In the genomic region with DNA sequence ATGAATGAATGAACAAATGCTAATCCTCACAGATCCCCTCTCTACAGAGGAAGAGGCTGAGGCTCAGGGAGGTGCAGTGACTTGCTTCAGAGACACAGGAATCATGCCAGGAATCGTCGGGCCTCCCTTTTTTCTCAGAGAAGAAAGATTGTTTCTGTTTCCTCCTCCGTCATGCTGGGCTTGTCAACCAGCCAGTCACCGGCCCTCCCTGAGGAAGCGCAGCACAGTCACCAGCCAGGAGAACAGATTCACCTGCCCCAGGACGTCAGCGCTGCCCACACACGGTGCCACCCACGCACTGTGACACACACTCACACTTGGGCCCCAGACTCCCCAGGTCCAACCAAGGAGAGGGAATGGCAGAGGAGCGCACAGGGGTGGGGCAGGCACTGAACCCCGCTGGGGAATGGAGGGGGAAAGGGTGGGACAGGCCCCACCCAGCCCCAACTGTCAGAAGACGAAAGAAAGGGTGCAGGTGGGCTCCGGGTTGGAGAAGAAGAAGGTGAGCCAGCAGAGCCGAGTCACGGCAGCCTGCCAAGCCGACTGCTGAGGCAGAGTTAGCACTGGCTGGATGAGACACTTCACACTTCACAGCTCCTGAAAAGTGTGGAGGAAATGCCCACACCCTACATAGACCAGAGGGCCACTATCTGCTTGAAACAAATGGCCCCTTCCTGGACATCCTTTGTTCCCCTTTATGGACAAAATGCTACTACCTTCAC, we compare ENCODE assay signal across 12 cellular contexts. TPM values are rescaled to one million over a fixed set of nuclear protein-coding genes. Genes with fewer than 3 reads are reported as not detected.
DNase-seq lines count a peak whose midpoint lies in the region; ATAC-seq and TF ChIP-seq lines count a peak whose summit lies in the region.
"Had no signal": no experiment of that assay in that cellular context is flagged by ENCODE, and none has a peak within 500 bp of the region (broad histone marks: within the 10 kb centered on the region; RNA-seq: fewer than 3 reads in every experiment).

No MANE protein-coding gene starts in this region.

- H3K27me3 ChIP-seq in RWPE2 (ENCODE audit: insufficient read depth, poor library complexity, severe bottlenecking): no peaks in the 10 kb centered on the region
- H3K27me3 ChIP-seq: hepatocyte had no signal

- H3K36me3 ChIP-seq in RWPE2 (ENCODE audit: low read depth): no peaks in the 10 kb centered on the region

- H3K4me3 ChIP-seq in RWPE2 (ENCODE audit: severe bottlenecking) (no peak overlapping the region), epithelial cell of esophagus (ENCODE audit: low read length) (no peak overlapping the region)
- H3K4me3 ChIP-seq: hepatocyte, SK-N-MC had no signal

- peak; percentile 67 for ATAC-seq in RWPE2 (ENCODE audit: low read depth)
- ATAC-seq in HG03571 (IDR thresholded peaks at IDR 0.05; ENCODE audit: unreplicated experiment): no peak
- ATAC-seq in GM21786 (IDR thresholded peaks at IDR 0.05; ENCODE audit: unreplicated experiment): no peak
- no peak for ATAC-seq in HG03354 (IDR thresholded peaks at IDR 0.05; ENCODE audit: poor library complexity, severe bottlenecking, unreplicated experiment)
- no peak for ATAC-seq in HG02798 (IDR thresholded peaks at IDR 0.05; ENCODE audit: poor library complexity, unreplicated experiment)

- H3K9me3 ChIP-seq in RWPE2 (ENCODE audit: severe bottlenecking): peaks cover under 1% of the 10 kb centered on the region

- H3K27ac ChIP-seq in RWPE2 (ENCODE audit: poor library complexity, severe bottlenecking): peak overlapping the region; percentile 8
- H3K27ac ChIP-seq: hepatocyte, SK-N-MC had no signal

- TF ChIP-seq CTCF in RWPE2 (IDR thresholded peaks at IDR 0.05; ENCODE audit: poor library complexity, severe bottlenecking) (no peak), epithelial cell of esophagus (IDR thresholded peaks at IDR 0.05; ENCODE audit: insufficient read depth, low read depth, low read length, missing control alignments) (no peak)

- peaks cover 23% of the 10 kb centered on the region for H3K4me1 ChIP-seq in RWPE2 (ENCODE audit: insufficient read depth, poor library complexity, severe bottlenecking)

- in situ Hi-C loops in G401 (cut with HindIII; ENCODE audit: low sequenced_read_pairs): no loop called here

- peak; percentile 62 for DNase-seq in G401 (ENCODE audit: low spot score)
- DNase-seq in RWPE2 (ENCODE audit: low spot score): no peak
- peak; percentile 99 for DNase-seq in epithelial cell of esophagus (ENCODE audit: low read depth)
- peak; percentile 40 for DNase-seq in putamen (ENCODE audit: low spot score)
- DNase-seq: DMS79 treated with DMSO at 0.1 percent for 48 hours, NCI-H1092 treated with DMSO at 0.1 percent for 48 hours had no signal

RNA-seq across cellular contexts. Expression of a gene that starts 13.8 kb away (rescaled TPM):
- 21.3 and 28.7 TPM in 2 replicates for total RNA-seq in G401 (2014; rRNA removed; shearing (Covaris generic))

RNA-seq across cellular contexts. Expression of a gene that starts 49.2 kb away (rescaled TPM):
- 36.6 and 39.1 TPM in 2 replicates for total RNA-seq in G401 (2014; rRNA removed; shearing (Covaris generic))
